ENCODE assay signal across 8 cellular contexts in the genomic region with DNA sequence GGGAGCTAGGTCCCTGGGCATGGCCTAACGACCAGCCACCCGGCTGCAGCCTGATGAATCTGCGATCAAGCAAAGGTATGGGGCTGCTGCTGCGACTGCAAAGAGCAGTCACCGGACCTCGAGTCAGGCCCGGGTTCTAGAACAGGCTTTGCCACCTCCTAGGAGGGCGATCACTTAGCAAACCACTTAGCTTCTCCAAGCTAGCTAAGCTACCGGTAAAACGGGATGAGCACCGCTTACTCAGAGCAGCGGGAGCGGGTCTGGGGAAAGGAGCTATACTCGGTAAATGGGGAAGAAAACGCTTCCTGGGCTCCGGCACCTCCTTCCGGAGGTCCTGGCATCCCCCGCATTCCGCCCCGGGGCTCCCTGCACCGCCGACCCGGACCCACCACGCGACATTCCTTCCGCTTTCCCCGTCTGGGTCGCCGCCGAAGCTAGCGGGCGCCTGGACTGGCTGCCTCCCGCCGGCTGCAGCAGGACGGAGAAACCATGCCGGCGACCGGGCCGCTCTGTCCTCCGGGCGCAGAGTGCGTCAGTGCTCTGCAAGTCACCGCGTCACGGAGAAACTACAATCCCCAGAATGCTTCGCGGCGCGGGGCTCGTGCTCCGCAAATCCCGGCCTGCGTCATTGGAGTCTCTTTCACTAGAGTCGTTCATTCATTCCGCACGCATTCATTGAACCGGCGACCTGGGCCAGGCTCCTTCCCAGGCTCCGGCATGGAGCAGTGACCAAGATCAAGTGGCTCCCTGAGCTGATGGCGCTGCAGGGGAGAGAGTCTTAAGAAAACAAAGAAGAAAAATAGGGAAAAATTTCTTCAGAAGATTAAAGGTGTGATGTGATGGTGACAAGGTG. TPM values are rescaled to one million over a fixed set of nuclear protein-coding genes. Genes with fewer than 3 reads are reported as not detected.
DNase-seq lines count a peak whose midpoint lies in the region; TF ChIP-seq lines count a peak whose summit lies in the region.

TSS of gene LSM10 (minus strand) at position 531 of the 853 bp plus-strand sequence. CDS start 3,779 bp downstream, outside the sequence.

- peak within 1 kb of the TSS; percentile 30 for H2BK12ac ChIP-seq in neuronal stem cell (ENCODE audit: low read length)

- DNase-seq in GM03348 (ENCODE audit: low spot score): peak; percentile 93
- DNase-seq in HFFc6: peak; percentile 92
- DNase-seq in NB4 (ENCODE audit: low read depth): peak; percentile 93
- DNase-seq in SK-N-DZ (ENCODE audit: low spot score): peak; percentile 85
- peak; percentile 92 for DNase-seq in activated naive CD4-positive, alpha-beta T cell treated with Interleukin-2 at 50 U/mL for 16 hours
- peak; percentile 91 for DNase-seq in foreskin melanocyte
- DNase-seq in neuronal stem cell (ENCODE audit: low spot score): peak; percentile 93

- H2BK15ac ChIP-seq in neuronal stem cell (ENCODE audit: low read length): peak within 1 kb of the TSS; percentile 63

- H3K4me1 ChIP-seq in neuronal stem cell (ENCODE audit: control insufficient read depth in 2 of 2, insufficient read depth in 1 of 2, low read depth in 1 of 2, low read length in 2 of 2): peaks cover 5 to 9% of the 10 kb centered on the region in 2 donors

- H4K8ac ChIP-seq in neuronal stem cell (ENCODE audit: low read depth, low read length): no peak within 1 kb of the TSS

- peak within 1 kb of the TSS; percentile 98 for H3K27ac Mint-ChIP-seq in HFFc6

- peak within 1 kb of the TSS; percentile 95 for H3K4me3 Mint-ChIP-seq in HFFc6

- no CpG with 5 or more reads among the region's 60 CpGs for WGBS in neuronal stem cell (ENCODE audit: extremely low coverage in 2 of 2, insufficient read length in 2 of 2, insufficient replicate concordance in 1 of 2), 2 donors

- H3K4me3 ChIP-seq in NB4 (ENCODE audit: low read depth, low read length): peak within 1 kb of the TSS; percentile 91
- peak within 1 kb of the TSS; percentile 82 to 92 for H3K4me3 ChIP-seq in neuronal stem cell (ENCODE audit: low read length in 2 of 2)

- H3K27me3 ChIP-seq in neuronal stem cell (ENCODE audit: control insufficient read depth in 3 of 3, insufficient read depth in 3 of 3, low read depth in 1 of 3, low read length in 3 of 3): peaks cover 0 to 2% (median 0%) of the 10 kb centered on the region in 3 experiments

- peaks cover 3% of the 10 kb centered on the region for H3K27me3 Mint-ChIP-seq in HFFc6 (ENCODE audit: insufficient read depth)

- peak within 1 kb of the TSS; percentile 100 for H3K23ac ChIP-seq in neuronal stem cell (ENCODE audit: low read depth, low read length, poor library complexity)

- TF ChIP-seq CTCF in HFFc6 (IDR thresholded peaks at IDR 0.05): no peak
- TF ChIP-seq CTCF in NB4 (IDR thresholded peaks at IDR 0.05; ENCODE audit: low read depth, low read length): no peak
- no peak for TF ChIP-seq CTCF in subcutaneous adipose tissue (IDR thresholded peaks at IDR 0.05; ENCODE audit: low read depth)

- H3K36me3 Mint-ChIP-seq in HFFc6 (ENCODE audit: low read depth): peaks cover 5% of the 10 kb centered on the region; the same call in 1 of the 2 replicates

- H3K18ac ChIP-seq in neuronal stem cell (ENCODE audit: low read length): peak within 1 kb of the TSS; percentile 95

- peak within 1 kb of the TSS; percentile 58 for H3K27ac ChIP-seq in neuronal stem cell (replicated peaks; ENCODE audit: low read length)

- H3K79me1 ChIP-seq in neuronal stem cell (ENCODE audit: low read depth, low read length): peaks cover 11% of the 10 kb centered on the region

- H2AK5ac ChIP-seq in neuronal stem cell (ENCODE audit: low read depth, low read length): peak within 1 kb of the TSS; percentile 86

- peak within 1 kb of the TSS; percentile 94 for H3K9ac ChIP-seq in neuronal stem cell (ENCODE audit: low read depth, low read length, poor library complexity)

- H3K36me3 ChIP-seq in neuronal stem cell (replicated peaks in 1 of 2; ENCODE audit: control insufficient read depth in 2 of 2, insufficient read depth in 2 of 2, low read length in 2 of 2): peaks cover 13 to 19% of the 10 kb centered on the region in 2 donors

- no peak within 1 kb of the TSS for H4K91ac ChIP-seq in neuronal stem cell (ENCODE audit: low read depth, low read length, poor library complexity)

- no peaks in the 10 kb centered on the region for H3K9me3 Mint-ChIP-seq in HFFc6

- H2AFZ ChIP-seq in neuronal stem cell (ENCODE audit: low read length): peak within 1 kb of the TSS; percentile 90

- no peak within 1 kb of the TSS for H3K4ac ChIP-seq in neuronal stem cell (ENCODE audit: low read length)

- TF ChIP-seq POLR2A in NB4 (IDR thresholded peaks at IDR 0.05; ENCODE audit: extremely low read depth, insufficient read length): peak; percentile 76

- peaks cover 21% of the 10 kb centered on the region for H3K4me1 Mint-ChIP-seq in HFFc6 (ENCODE audit: low read depth)

- no peak within 1 kb of the TSS for H2BK120ac ChIP-seq in neuronal stem cell (ENCODE audit: low read depth, low read length)

- no peaks in the 10 kb centered on the region for H3K9me3 ChIP-seq in neuronal stem cell (replicated peaks in 1 of 2; ENCODE audit: control insufficient read depth in 2 of 2, insufficient read depth in 1 of 2, low read depth in 1 of 2, low read length in 2 of 2)

- H3K14ac ChIP-seq in neuronal stem cell (ENCODE audit: low read length): peak within 1 kb of the TSS; percentile 84

- peak within 1 kb of the TSS; percentile 95 for H3K4me2 ChIP-seq in neuronal stem cell (ENCODE audit: insufficient read depth, low read length, poor library complexity, severe bottlenecking)

- peak within 1 kb of the TSS; percentile 19 for H2BK5ac ChIP-seq in neuronal stem cell (ENCODE audit: low read length)

RNA-seq across cellular contexts. Expression of gene LSM10, which starts in this region (rescaled TPM):
- 10 to 100 TPM; 44.6 to 58.7 (median 49.6) TPM for total RNA-seq in HFFc6 (2021; fragmentation: NEBNext Ultra II Directional; extraction: Animal tissue kit (Norgen Biotek cat#: 25700))
- 3.0 and 7.0 TPM in 2 replicates for polyA plus RNA-seq in SK-N-DZ (2014; cell fraction: cytosol; rRNA removed)
- polyA plus RNA-seq in SK-N-DZ (2014; cell fraction: nucleus; rRNA removed): 0.71 and 7.9 TPM in 2 replicates
- 46.9 TPM for polyA plus RNA-seq in neuronal stem cell (2013, experiment 1 of 2)
- polyA plus RNA-seq in neuronal stem cell (2013, experiment 2 of 2): 46.5 TPM
- 10 to 100 TPM; 39.4 to 53.5 (median 45.6) TPM for total RNA-seq in subcutaneous adipose tissue

Comparison
In these comparisons a context has a peak if more than half of its experiments do, and no peak if none do; other contexts are left out.
1. Peak in every context shown above with its lines: DNase-seq, H3K4me3 ChIP-seq and H3K27ac ChIP-seq.